1 cellular context compared by ENCODE assay signal in genomic region chr6:28335564-28336283, GRCh38.
TF ChIP-seq lines count a peak whose summit lies in the region.

TSS of gene ZSCAN31 (minus strand) at chr6:28336148. CDS start at chr6:28329683, 6,465 bp downstream.

TF ChIP-seq in HepG2, 621 proteins besides CTCF, POLR2A, EP300 and RAD21 (continued from another document and continues in another):
- 0 out of 2 replicates have a peak, but pooled peaks have one; percentile 76 for TF ChIP-seq ZXDC (CRISPR knock-in tag; IDR thresholded peaks at IDR 0.05)
- TF ChIP-seq POLR2G (IDR thresholded peaks at IDR 0.05; ENCODE audit: low read depth, low read length), result peak; percentile 100
- TF ChIP-seq ZNF672 (CRISPR knock-in tag; IDR thresholded peaks at IDR 0.05), result no peak
- TF ChIP-seq FOSL1 (CRISPR knock-in tag; IDR thresholded peaks at IDR 0.05; ENCODE audit: borderline replicate concordance), result 0 out of 2 replicates have a peak, but pooled peaks have one; percentile 14
- TF ChIP-seq PHF20 (CRISPR knock-in tag; IDR thresholded peaks at IDR 0.05), result peak; percentile 68
- no peak for TF ChIP-seq ZFP37 (CRISPR knock-in tag; IDR thresholded peaks at IDR 0.05; ENCODE audit: borderline replicate concordance)
- TF ChIP-seq PHF21A (CRISPR knock-in tag; IDR thresholded peaks at IDR 0.05), result peak; percentile 99
- peak; percentile 23; the same call in 1 of the 2 replicates for TF ChIP-seq ETV5 (CRISPR knock-in tag; IDR thresholded peaks at IDR 0.05; ENCODE audit: borderline replicate concordance)
- peak; percentile 95; the same call in 1 of the 2 replicates for TF ChIP-seq PAWR (CRISPR knock-in tag; IDR thresholded peaks at IDR 0.05; ENCODE audit: borderline replicate concordance)
- TF ChIP-seq, protein P1, sequence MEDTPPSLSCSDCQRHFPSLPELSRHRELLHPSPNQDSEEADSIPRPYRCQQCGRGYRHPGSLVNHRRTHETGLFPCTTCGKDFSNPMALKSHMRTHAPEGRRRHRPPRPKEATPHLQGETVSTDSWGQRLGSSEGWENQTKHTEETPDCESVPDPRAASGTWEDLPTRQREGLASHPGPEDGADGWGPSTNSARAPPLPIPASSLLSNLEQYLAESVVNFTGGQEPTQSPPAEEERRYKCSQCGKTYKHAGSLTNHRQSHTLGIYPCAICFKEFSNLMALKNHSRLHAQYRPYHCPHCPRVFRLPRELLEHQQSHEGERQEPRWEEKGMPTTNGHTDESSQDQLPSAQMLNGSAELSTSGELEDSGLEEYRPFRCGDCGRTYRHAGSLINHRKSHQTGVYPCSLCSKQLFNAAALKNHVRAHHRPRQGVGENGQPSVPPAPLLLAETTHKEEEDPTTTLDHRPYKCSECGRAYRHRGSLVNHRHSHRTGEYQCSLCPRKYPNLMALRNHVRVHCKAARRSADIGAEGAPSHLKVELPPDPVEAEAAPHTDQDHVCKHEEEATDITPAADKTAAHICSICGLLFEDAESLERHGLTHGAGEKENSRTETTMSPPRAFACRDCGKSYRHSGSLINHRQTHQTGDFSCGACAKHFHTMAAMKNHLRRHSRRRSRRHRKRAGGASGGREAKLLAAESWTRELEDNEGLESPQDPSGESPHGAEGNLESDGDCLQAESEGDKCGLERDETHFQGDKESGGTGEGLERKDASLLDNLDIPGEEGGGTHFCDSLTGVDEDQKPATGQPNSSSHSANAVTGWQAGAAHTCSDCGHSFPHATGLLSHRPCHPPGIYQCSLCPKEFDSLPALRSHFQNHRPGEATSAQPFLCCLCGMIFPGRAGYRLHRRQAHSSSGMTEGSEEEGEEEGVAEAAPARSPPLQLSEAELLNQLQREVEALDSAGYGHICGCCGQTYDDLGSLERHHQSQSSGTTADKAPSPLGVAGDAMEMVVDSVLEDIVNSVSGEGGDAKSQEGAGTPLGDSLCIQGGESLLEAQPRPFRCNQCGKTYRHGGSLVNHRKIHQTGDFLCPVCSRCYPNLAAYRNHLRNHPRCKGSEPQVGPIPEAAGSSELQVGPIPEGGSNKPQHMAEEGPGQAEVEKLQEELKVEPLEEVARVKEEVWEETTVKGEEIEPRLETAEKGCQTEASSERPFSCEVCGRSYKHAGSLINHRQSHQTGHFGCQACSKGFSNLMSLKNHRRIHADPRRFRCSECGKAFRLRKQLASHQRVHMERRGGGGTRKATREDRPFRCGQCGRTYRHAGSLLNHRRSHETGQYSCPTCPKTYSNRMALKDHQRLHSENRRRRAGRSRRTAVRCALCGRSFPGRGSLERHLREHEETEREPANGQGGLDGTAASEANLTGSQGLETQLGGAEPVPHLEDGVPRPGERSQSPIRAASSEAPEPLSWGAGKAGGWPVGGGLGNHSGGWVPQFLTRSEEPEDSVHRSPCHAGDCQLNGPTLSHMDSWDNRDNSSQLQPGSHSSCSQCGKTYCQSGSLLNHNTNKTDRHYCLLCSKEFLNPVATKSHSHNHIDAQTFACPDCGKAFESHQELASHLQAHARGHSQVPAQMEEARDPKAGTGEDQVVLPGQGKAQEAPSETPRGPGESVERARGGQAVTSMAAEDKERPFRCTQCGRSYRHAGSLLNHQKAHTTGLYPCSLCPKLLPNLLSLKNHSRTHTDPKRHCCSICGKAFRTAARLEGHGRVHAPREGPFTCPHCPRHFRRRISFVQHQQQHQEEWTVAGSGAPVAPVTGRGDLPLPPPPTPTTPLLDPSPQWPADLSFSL (CRISPR knock-in tag; IDR thresholded peaks at IDR 0.05), result no peak
- TF ChIP-seq, protein P2, sequence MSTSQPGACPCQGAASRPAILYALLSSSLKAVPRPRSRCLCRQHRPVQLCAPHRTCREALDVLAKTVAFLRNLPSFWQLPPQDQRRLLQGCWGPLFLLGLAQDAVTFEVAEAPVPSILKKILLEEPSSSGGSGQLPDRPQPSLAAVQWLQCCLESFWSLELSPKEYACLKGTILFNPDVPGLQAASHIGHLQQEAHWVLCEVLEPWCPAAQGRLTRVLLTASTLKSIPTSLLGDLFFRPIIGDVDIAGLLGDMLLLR (CRISPR knock-in tag; IDR thresholded peaks at IDR 0.05), result peak; percentile 75
- TF ChIP-seq ZNF317 (CRISPR knock-in tag; IDR thresholded peaks at IDR 0.05), result peak; percentile 75; the same call in 1 of the 2 replicates
- TF ChIP-seq ZMYM3 (CRISPR knock-in tag; IDR thresholded peaks at IDR 0.05), result peak; percentile 58; the same call in 1 of the 2 replicates
- TF ChIP-seq SP2 (CRISPR knock-in tag; IDR thresholded peaks at IDR 0.05), result peak; percentile 71; the same call in 1 of the 2 replicates
- TF ChIP-seq BRF2 (CRISPR knock-in tag; IDR thresholded peaks at IDR 0.05), result peak; percentile 78; the same call in 1 of the 2 replicates
- TF ChIP-seq HIVEP1 (CRISPR knock-in tag; IDR thresholded peaks at IDR 0.05), result peak; percentile 71; the same call in 1 of the 2 replicates
- TF ChIP-seq BORCS8-MEF2B (CRISPR knock-in tag; IDR thresholded peaks at IDR 0.05), result peak; percentile 29; the same call in 1 of the 2 replicates
- peak; percentile 83; the same call in 1 of the 2 replicates for TF ChIP-seq ZBTB20 (CRISPR knock-in tag; IDR thresholded peaks at IDR 0.05; ENCODE audit: borderline replicate concordance, low read depth)
- peak; percentile 48; the same call in 1 of the 2 replicates for TF ChIP-seq TBX2 (CRISPR knock-in tag; IDR thresholded peaks at IDR 0.05; ENCODE audit: borderline replicate concordance)
- peak; percentile 65 for TF ChIP-seq ARNT2 (CRISPR knock-in tag; IDR thresholded peaks at IDR 0.05; ENCODE audit: low read depth)
- peak; percentile 79 for TF ChIP-seq HINFP (CRISPR knock-in tag; IDR thresholded peaks at IDR 0.05; ENCODE audit: low read depth)
- 0 out of 2 replicates have a peak, but pooled peaks have one; percentile 36 for TF ChIP-seq PPARG (CRISPR knock-in tag; conservative IDR thresholded peaks at IDR 0.05)
- peak; percentile 1 for TF ChIP-seq XRCC5 (optimal IDR thresholded peaks at IDR 0.05; ENCODE audit: low read length)
- 0 out of 2 replicates have a peak, but pooled peaks have one; percentile 23 for TF ChIP-seq ZNF136 (CRISPR knock-in tag; IDR thresholded peaks at IDR 0.05; ENCODE audit: low read depth)
- peak; percentile 59 for TF ChIP-seq TFDP2 (CRISPR knock-in tag; IDR thresholded peaks at IDR 0.05)
- 0 out of 2 replicates have a peak, but pooled peaks have one; percentile 53 for TF ChIP-seq ZNF329 (CRISPR knock-in tag; IDR thresholded peaks at IDR 0.05; ENCODE audit: low read depth)
- peak; percentile 67 for TF ChIP-seq ELF1 (CRISPR knock-in tag; IDR thresholded peaks at IDR 0.05)
- no peak for TF ChIP-seq SRSF9 (IDR thresholded peaks at IDR 0.05; ENCODE audit: borderline replicate concordance, insufficient read depth, low read depth, low read length, poor library complexity, severe bottlenecking)
- peak; percentile 85 for TF ChIP-seq ATF6 (CRISPR knock-in tag; conservative IDR thresholded peaks at IDR 0.05)
- TF ChIP-seq MEIS1 (CRISPR knock-in tag; IDR thresholded peaks at IDR 0.05; ENCODE audit: borderline replicate concordance), result peak; percentile 64; the same call in 1 of the 2 replicates
- peak; percentile 92 for TF ChIP-seq TOE1 (CRISPR knock-in tag; IDR thresholded peaks at IDR 0.05)
- TF ChIP-seq ZNF577 (CRISPR knock-in tag; IDR thresholded peaks at IDR 0.05; ENCODE audit: borderline replicate concordance, low read depth), result 0 out of 2 replicates have a peak, but pooled peaks have one; percentile 33
- TF ChIP-seq MXI1 (IDR thresholded peaks at IDR 0.05; ENCODE audit: borderline replicate concordance, low read depth, low read length), result 0 out of 3 replicates have a peak, but pooled peaks have one; percentile 3
- no peak for TF ChIP-seq ZNF234 (CRISPR knock-in tag; conservative IDR thresholded peaks at IDR 0.05)
- peak; percentile 16; the same call in 1 of the 2 replicates for TF ChIP-seq TGIF2 (CRISPR knock-in tag; IDR thresholded peaks at IDR 0.05)
- peak; percentile 55; the same call in 1 of the 2 replicates for TF ChIP-seq ARID2 (CRISPR knock-in tag; IDR thresholded peaks at IDR 0.05; ENCODE audit: borderline replicate concordance)
- no peak for TF ChIP-seq GFI1 (CRISPR knock-in tag; IDR thresholded peaks at IDR 0.05; ENCODE audit: borderline replicate concordance)
- TF ChIP-seq ZFP91 (CRISPR knock-in tag; IDR thresholded peaks at IDR 0.05; ENCODE audit: borderline replicate concordance), result peak; percentile 83
- TF ChIP-seq ZBTB21 (CRISPR knock-in tag; IDR thresholded peaks at IDR 0.05), result peak; percentile 63; the same call in 1 of the 2 replicates
- TF ChIP-seq CAMTA2 (CRISPR knock-in tag; IDR thresholded peaks at IDR 0.05; ENCODE audit: borderline replicate concordance), result peak; percentile 68; the same call in 1 of the 2 replicates
- TF ChIP-seq ZSCAN9 (CRISPR knock-in tag; IDR thresholded peaks at IDR 0.05; ENCODE audit: borderline replicate concordance), result no peak; the same call in 1 of the 2 replicates
- 0 out of 2 replicates have a peak, but pooled peaks have one; percentile 15 for TF ChIP-seq DNMT1 (CRISPR knock-in tag; IDR thresholded peaks at IDR 0.05)
- TF ChIP-seq GATA4 (IDR thresholded peaks at IDR 0.05; ENCODE audit: borderline replicate concordance, low read depth), result 0 out of 2 replicates have a peak, but pooled peaks have one; percentile 23
- no peak for TF ChIP-seq LCORL (IDR thresholded peaks at IDR 0.05)
- TF ChIP-seq LCORL (CRISPR knock-in tag; IDR thresholded peaks at IDR 0.05), result 0 out of 2 replicates have a peak, but pooled peaks have one; percentile 55
- TF ChIP-seq ZNF160 (CRISPR knock-in tag; IDR thresholded peaks at IDR 0.05), result peak; percentile 66; the same call in 1 of the 2 replicates
- TF ChIP-seq KAT8 (CRISPR knock-in tag; IDR thresholded peaks at IDR 0.05), result peak; percentile 83
